Comparison of ENCODE assay signal across 10 cellular contexts in genomic region chr3:140164156-140164555, GRCh38.
"Had no signal": no experiment of that assay in that cellular context is flagged by ENCODE, and none has a peak within 500 bp of the region (broad histone marks: within the 10 kb centered on the region; RNA-seq: fewer than 3 reads in every experiment).

No MANE protein-coding gene starts in this region.

- H3K27ac ChIP-seq: GM23248 had no signal

- H3K4me1 ChIP-seq: HAP-1 had no signal

- FAIRE-seq: H1, H54 had no signal

- H3K9me3 ChIP-seq: HAP-1 had no signal

- H3K4me3 ChIP-seq: GM23248, GM23338, HAP-1 had no signal

- DNase-seq: GM23248, GOT3, H7, H9, HCEC 1CT, HFFc6 had no signal

- H3K36me3 ChIP-seq: HAP-1 had no signal
